ENCODE assay signal across 8 cellular contexts in genomic region chr19:34639491-34640085, GRCh38. TPM values are rescaled to one million over a fixed set of nuclear protein-coding genes. Genes with fewer than 3 reads are reported as not detected.
DNase-seq lines count a peak whose midpoint lies in the region; ATAC-seq and TF ChIP-seq lines count a peak whose summit lies in the region.

No MANE protein-coding gene starts in this region.

- no peaks in the 10 kb centered on the region for H4K20me1 ChIP-seq in HCT116 (ENCODE audit: insufficient read depth)

- RAD21 ChIA-PET in HCT116 (lab: Charles Lee; ENCODE audit: low non-redundant PET in 1 of 2, low total read pairs in 2 of 2, uncharacterized antibody in 2 of 2, unreplicated experiment in 2 of 2): interaction anchor here in 1 of 2 experiments (0.7 kb wide), 1 partner anchor 73 kb away, joined by 3 read pairs; no protein-coding TSS in a partner anchor

- H3K36me3 ChIP-seq in HCT116 (ENCODE audit: control insufficient read depth in 1 of 2, insufficient read depth in 2 of 2, low read length in 2 of 2): no peaks in the 10 kb centered on the region

- peak; percentile 84 for TF ChIP-seq RAD21 in HCT116 (IDR thresholded peaks at IDR 0.05; ENCODE audit: low read depth)

- H3K9ac ChIP-seq in HCT116 (ENCODE audit: low read length): no peak overlapping the region

- POLR2A ChIA-PET in HCT116 (lab: Charles Lee): no interaction called here
- POLR2A ChIA-PET in activated CD4-positive, alpha-beta memory T cell treated with anti-CD3 and anti-CD28 coated beads, Interleukin-2, amount 10 ng/mL, durations not matched to agents 7 days and 5 days (lab: Charles Lee): no interaction called here

- DNase-seq in Ammon's horn (ENCODE audit: low spot score): peak; percentile 82
- DNase-seq in HCT116 (ENCODE audit: low read depth, low spot score): peak; percentile 53
- peak; percentile 77 for DNase-seq in NCI-H748 (lab: John Stamatoyannopoulos, UW; ENCODE audit: unreplicated experiment)
- DNase-seq in activated CD4-positive, alpha-beta memory T cell treated with anti-CD3 and anti-CD28 coated beads, Interleukin-2, amount 10 ng/mL, durations not matched to agents 7 days and 5 days: peak; percentile 52
- peak; percentile 36 for DNase-seq in nephron progenitor cell
- peak; percentile 90 for DNase-seq in superior temporal gyrus (ENCODE audit: extremely low spot score)

- BruUV-seq in HCT116 (replicated peaks; lab: Mats Ljungman, UMichigan): no TSS peak

- no peak overlapping the region for H3K27ac ChIP-seq in HCT116 (ENCODE audit: low read depth, low read length)

- no peaks in the 10 kb centered on the region for H3K4me1 ChIP-seq in HCT116 (ENCODE audit: control insufficient read depth in 1 of 2, insufficient read depth in 2 of 2, low read length in 2 of 2)

- H2AFZ ChIP-seq in HCT116 (ENCODE audit: low read depth, low read length, poor library complexity, severe bottlenecking): no peak overlapping the region

- peaks cover 0 to 4% of the 10 kb centered on the region in 2 experiments; a peak in 2 of 4 replicates for H3K9me3 ChIP-seq in HCT116 (ENCODE audit: control insufficient read depth in 1 of 2, insufficient read depth in 1 of 2, low read depth in 1 of 2, low read length in 2 of 2)

- no peaks in the 10 kb centered on the region for H3K27me3 Mint-ChIP-seq in activated CD4-positive, alpha-beta memory T cell treated with anti-CD3 and anti-CD28 coated beads, Interleukin-2, amount 10 ng/mL, durations not matched to agents 7 days and 5 days
- H3K27me3 Mint-ChIP-seq in nephron progenitor cell (ENCODE audit: low read depth, poor library complexity): peaks cover 11% of the 10 kb centered on the region

- H3K9me2 ChIP-seq in HCT116 (ENCODE audit: insufficient read depth): no peaks in the 10 kb centered on the region

- H3K27ac Mint-ChIP-seq in activated CD4-positive, alpha-beta memory T cell treated with anti-CD3 and anti-CD28 coated beads, Interleukin-2, amount 10 ng/mL, durations not matched to agents 7 days and 5 days: no peak overlapping the region
- no peak overlapping the region for H3K27ac Mint-ChIP-seq in nephron progenitor cell

- no peak overlapping the region for H3K4me3 ChIP-seq in HCT116 (replicated peaks in 1 of 2; ENCODE audit: low read depth in 1 of 2, low read length in 2 of 2)

- no peaks in the 10 kb centered on the region for H3K79me2 ChIP-seq in HCT116 (ENCODE audit: insufficient read depth, low read length)

- intact Hi-C loops in HCT116 (cut with micrococcal nuclease): loop anchor here (1.0 kb wide), 2 partner anchors 24 to 73 kb away; no protein-coding TSS in a partner anchor

- ATAC-seq in HCT116 (peak; percentile 78), esophagus mucosa (peak; percentile 41), GM19463 (IDR thresholded peaks at IDR 0.05; ENCODE audit: unreplicated experiment) (no peak)

- no peaks in the 10 kb centered on the region for H3K36me3 Mint-ChIP-seq in activated CD4-positive, alpha-beta memory T cell treated with anti-CD3 and anti-CD28 coated beads, Interleukin-2, amount 10 ng/mL, durations not matched to agents 7 days and 5 days (ENCODE audit: low read depth)
- no peaks in the 10 kb centered on the region for H3K36me3 Mint-ChIP-seq in nephron progenitor cell (ENCODE audit: low read depth)

- peaks cover 13% of the 10 kb centered on the region for H3K9me3 Mint-ChIP-seq in activated CD4-positive, alpha-beta memory T cell treated with anti-CD3 and anti-CD28 coated beads, Interleukin-2, amount 10 ng/mL, durations not matched to agents 7 days and 5 days
- H3K9me3 Mint-ChIP-seq in nephron progenitor cell: peaks cover 42% of the 10 kb centered on the region

- no peak overlapping the region for H3K4me2 ChIP-seq in HCT116 (ENCODE audit: low read length)

- TF ChIP-seq CTCF in HCT116 (IDR thresholded peaks at IDR 0.05 in 2 of 3, conservative IDR thresholded peaks at IDR 0.05 in 1 of 3; ENCODE audit: borderline replicate concordance in 1 of 3, insufficient read depth in 1 of 3, low read depth in 2 of 3, low read length in 2 of 3): peak; percentile 72 to 84 (median 79); a peak in 5 of 6 replicates
- peak; percentile 59 for TF ChIP-seq CTCF in nephron progenitor cell (IDR thresholded peaks at IDR 0.05)

- no peaks in the 10 kb centered on the region for H3K4me1 Mint-ChIP-seq in activated CD4-positive, alpha-beta memory T cell treated with anti-CD3 and anti-CD28 coated beads, Interleukin-2, amount 10 ng/mL, durations not matched to agents 7 days and 5 days
- H3K4me1 Mint-ChIP-seq in nephron progenitor cell: no peaks in the 10 kb centered on the region

- H3K27me3 ChIP-seq in HCT116 (ENCODE audit: insufficient read depth, low read length): no peaks in the 10 kb centered on the region

- no peak overlapping the region for H3K4me3 Mint-ChIP-seq in activated CD4-positive, alpha-beta memory T cell treated with anti-CD3 and anti-CD28 coated beads, Interleukin-2, amount 10 ng/mL, durations not matched to agents 7 days and 5 days
- no peak overlapping the region for H3K4me3 Mint-ChIP-seq in nephron progenitor cell

- CTCF ChIA-PET in HCT116 (lab: Charles Lee): interaction anchor here (0.8 to 4.5 kb wide), 7 partner anchors 8 to 73 kb away, joined by 3 to 27 read pairs (median 4); no protein-coding TSS in a partner anchor
- CTCF ChIA-PET in activated CD4-positive, alpha-beta memory T cell treated with anti-CD3 and anti-CD28 coated beads, Interleukin-2, amount 10 ng/mL, durations not matched to agents 7 days and 5 days (lab: Charles Lee): interaction anchor here (0.7 to 5.4 kb wide), 10 partner anchors 12 to 375 kb away, joined by 3 to 62 read pairs (median 4); partner anchors contain the start of gene ZNF302

- TF ChIP-seq POLR2A in HCT116 (IDR thresholded peaks at IDR 0.05; ENCODE audit: borderline replicate concordance, extremely low read depth, insufficient read depth, insufficient read length): no peak

TF ChIP-seq in HCT116, 20 proteins besides CTCF, POLR2A, EP300 and RAD21:
- TF ChIP-seq CEBPB (IDR thresholded peaks at IDR 0.05; ENCODE audit: low read depth) (no peak), CBX3 (IDR thresholded peaks at IDR 0.05; ENCODE audit: low read depth) (0 out of 2 replicates have a peak, but pooled peaks have one; percentile 49)

RNA-seq across cellular contexts. Expression of gene SCGB2B2, which starts 37.4 kb away (rescaled TPM):
- total RNA-seq in HCT116 (2021; ENCODE audit: unreplicated experiment) (0.27 TPM), esophagus mucosa (0.32 TPM)
- 0.33 and 0.90 TPM in 2 replicates for polyA plus RNA-seq in HCT116 (2012)
- total RNA-seq in activated CD4-positive, alpha-beta memory T cell treated with anti-CD3 and anti-CD28 coated beads, Interleukin-2, amount 10 ng/mL, durations not matched to agents 7 days and 5 days: under 1 TPM; 0.40 to 0.58 TPM

RNA-seq across cellular contexts. Expression of gene ZNF302, which starts 37.9 kb away (rescaled TPM):
- total RNA-seq in HCT116 (2021; ENCODE audit: unreplicated experiment) (9.9 TPM), esophagus mucosa (7.2 TPM)
- 2.0 and 5.7 TPM in 2 replicates for polyA plus RNA-seq in HCT116 (2012)
- 10 to 100 TPM; 18.4 to 20.3 TPM for total RNA-seq in activated CD4-positive, alpha-beta memory T cell treated with anti-CD3 and anti-CD28 coated beads, Interleukin-2, amount 10 ng/mL, durations not matched to agents 7 days and 5 days

Comparison
In these comparisons a context has a peak if more than half of its experiments do, and no peak if none do; other contexts are left out.
1. DNase-seq: peak in every context shown above with its lines; median percentile 90 in superior temporal gyrus; 82 in Ammon's horn; 77 in NCI-H748; 53 in HCT116; 52 in activated CD4-positive, alpha-beta memory T cell treated with anti-CD3 and anti-CD28 coated beads, Interleukin-2, amount 10 ng/mL, durations not matched to agents 7 days and 5 days; 36 in nephron progenitor cell.